Comparison of ENCODE assay signal across 7 cellular contexts in genomic region chr14:74083161-74083560, GRCh38. TPM values are rescaled to one million over a fixed set of nuclear protein-coding genes. Genes with fewer than 3 reads are reported as not detected.
DNase-seq lines count a peak whose midpoint lies in the region; ATAC-seq, FAIRE-seq and TF ChIP-seq lines count a peak whose summit lies in the region.

No MANE protein-coding gene starts in this region.

- intact Hi-C loops in activated B cell treated with CpG ODN at 0.5 μM for 24 hours (cut with micrococcal nuclease), result loop anchor here (5.0 to 10.0 kb wide), 3 partner anchors 231 to 946 kb away; partner anchors contain the start of genes LTBP2, PSEN1 and PTGR2

- H3K36me3 ChIP-seq in brain microvascular endothelial cell (replicated peaks), result no peaks in the 10 kb centered on the region

- H3K9me3 Mint-ChIP-seq in activated B cell treated with CpG ODN at 0.5 μM for 24 hours, result no peaks in the 10 kb centered on the region
- no peaks in the 10 kb centered on the region for H3K9me3 Mint-ChIP-seq in stimulated activated memory B cell treated with anti-CD40 and anti-IgM and Interleukin-4, amounts not matched to agents 10 μg/mL and 1 μg/mL and 100 μg/mL, for 72 hours

- H3K4me1 Mint-ChIP-seq in activated B cell treated with CpG ODN at 0.5 μM for 24 hours, result peaks cover 34% of the 10 kb centered on the region
- peaks cover 25% of the 10 kb centered on the region for H3K4me1 Mint-ChIP-seq in stimulated activated memory B cell treated with anti-CD40 and anti-IgM and Interleukin-4, amounts not matched to agents 10 μg/mL and 1 μg/mL and 100 μg/mL, for 72 hours

- no peaks in the 10 kb centered on the region for H3K27me3 Mint-ChIP-seq in activated B cell treated with CpG ODN at 0.5 μM for 24 hours
- H3K27me3 Mint-ChIP-seq in stimulated activated memory B cell treated with anti-CD40 and anti-IgM and Interleukin-4, amounts not matched to agents 10 μg/mL and 1 μg/mL and 100 μg/mL, for 72 hours, result no peaks in the 10 kb centered on the region

- peak overlapping the region; percentile 99 for H3K4me3 Mint-ChIP-seq in activated B cell treated with CpG ODN at 0.5 μM for 24 hours
- peak overlapping the region; percentile 98 for H3K4me3 Mint-ChIP-seq in stimulated activated memory B cell treated with anti-CD40 and anti-IgM and Interleukin-4, amounts not matched to agents 10 μg/mL and 1 μg/mL and 100 μg/mL, for 72 hours

- no peak overlapping the region for H3K27ac ChIP-seq in brain microvascular endothelial cell

- TF ChIP-seq CTCF in activated B cell treated with CpG ODN at 0.5 μM for 24 hours (IDR thresholded peaks at IDR 0.05), result no peak
- TF ChIP-seq CTCF in brain microvascular endothelial cell (IDR thresholded peaks at IDR 0.05; ENCODE audit: low read depth, low read length, missing control alignments), result no peak

- peak overlapping the region; percentile 92 for H3K4me3 ChIP-seq in iPS-11a (ENCODE audit: low read depth, low read length)
- H3K4me3 ChIP-seq in brain microvascular endothelial cell (ENCODE audit: low read depth, low read length), result no peak overlapping the region

- H3K36me3 Mint-ChIP-seq in activated B cell treated with CpG ODN at 0.5 μM for 24 hours (ENCODE audit: low read depth), result peaks cover 18% of the 10 kb centered on the region
- H3K36me3 Mint-ChIP-seq in stimulated activated memory B cell treated with anti-CD40 and anti-IgM and Interleukin-4, amounts not matched to agents 10 μg/mL and 1 μg/mL and 100 μg/mL, for 72 hours, result no peaks in the 10 kb centered on the region

- ATAC-seq in activated B cell treated with CpG ODN at 0.5 μM for 24 hours (ENCODE audit: low read depth), result no peak
- ATAC-seq in stimulated activated memory B cell treated with anti-CD40 and anti-IgM and Interleukin-4, amounts not matched to agents 10 μg/mL and 1 μg/mL and 100 μg/mL, for 72 hours, result no peak
- no peak for ATAC-seq in GM21825 (IDR thresholded peaks at IDR 0.05; ENCODE audit: unreplicated experiment)
- ATAC-seq in HG03159 (IDR thresholded peaks at IDR 0.05; ENCODE audit: unreplicated experiment), result no peak

- POLR2A ChIA-PET in activated B cell treated with CpG ODN at 0.5 μM for 24 hours (lab: Charles Lee), result no interaction called here

- in situ Hi-C loops in brain microvascular endothelial cell (cut with HindIII; ENCODE audit: low pct_ligation_motif_present, low sequenced_read_pairs), result no loop called here

- FAIRE-seq in HTR-8/SVneo (lab: Jason Lieb, UNC), result peak; percentile 38

- H3K27me3 ChIP-seq in brain microvascular endothelial cell (replicated peaks), result no peaks in the 10 kb centered on the region

- H3K27ac Mint-ChIP-seq in activated B cell treated with CpG ODN at 0.5 μM for 24 hours, result no peak overlapping the region
- no peak overlapping the region for H3K27ac Mint-ChIP-seq in stimulated activated memory B cell treated with anti-CD40 and anti-IgM and Interleukin-4, amounts not matched to agents 10 μg/mL and 1 μg/mL and 100 μg/mL, for 72 hours

- no peak for DNase-seq in HTR-8/SVneo (ENCODE audit: insufficient read length, low spot score)
- DNase-seq in activated B cell treated with CpG ODN at 0.5 μM for 24 hours, result no peak
- no peak for DNase-seq in brain microvascular endothelial cell

- CTCF ChIA-PET in activated B cell treated with CpG ODN at 0.5 μM for 24 hours (lab: Charles Lee), result no interaction called here

RNA-seq across cellular contexts. Expression of gene ALDH6A1, which starts 1.1 kb away (rescaled TPM):
- 9.8 and 11.5 TPM in 2 replicates for total RNA-seq in activated B cell treated with CpG ODN at 0.5 μM for 24 hours

RNA-seq across cellular contexts. Expression of gene LIN52, which starts 1.6 kb away (rescaled TPM):
- total RNA-seq in activated B cell treated with CpG ODN at 0.5 μM for 24 hours, result 7.6 and 12.4 TPM in 2 replicates
